ENCODE assay signal across 1 cellular context in the genomic region with DNA sequence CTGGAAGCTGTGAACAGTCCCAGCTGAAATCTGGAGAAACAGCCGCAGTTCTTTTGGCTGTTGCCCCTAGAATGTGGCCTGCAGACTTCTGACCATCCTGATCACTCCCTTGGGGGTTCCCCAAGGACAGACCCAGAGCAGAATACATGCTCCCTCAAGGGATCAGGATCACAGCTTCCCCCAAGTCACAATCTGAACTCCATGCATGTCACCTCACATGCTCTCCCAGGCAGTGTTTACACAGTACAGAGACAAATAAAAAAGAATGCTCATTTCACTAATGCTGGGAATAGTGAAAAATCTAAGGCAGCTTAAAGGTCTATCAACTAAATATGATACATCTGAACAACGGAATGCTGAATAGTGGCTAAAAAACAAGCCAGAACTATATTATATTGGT.
TF ChIP-seq lines count a peak whose summit lies in the region.

No MANE protein-coding gene starts in this region.

TF ChIP-seq in HepG2, 621 proteins besides CTCF, POLR2A, EP300 and RAD21 (continued from another document and continues in another):
- TF ChIP-seq, protein P1, sequence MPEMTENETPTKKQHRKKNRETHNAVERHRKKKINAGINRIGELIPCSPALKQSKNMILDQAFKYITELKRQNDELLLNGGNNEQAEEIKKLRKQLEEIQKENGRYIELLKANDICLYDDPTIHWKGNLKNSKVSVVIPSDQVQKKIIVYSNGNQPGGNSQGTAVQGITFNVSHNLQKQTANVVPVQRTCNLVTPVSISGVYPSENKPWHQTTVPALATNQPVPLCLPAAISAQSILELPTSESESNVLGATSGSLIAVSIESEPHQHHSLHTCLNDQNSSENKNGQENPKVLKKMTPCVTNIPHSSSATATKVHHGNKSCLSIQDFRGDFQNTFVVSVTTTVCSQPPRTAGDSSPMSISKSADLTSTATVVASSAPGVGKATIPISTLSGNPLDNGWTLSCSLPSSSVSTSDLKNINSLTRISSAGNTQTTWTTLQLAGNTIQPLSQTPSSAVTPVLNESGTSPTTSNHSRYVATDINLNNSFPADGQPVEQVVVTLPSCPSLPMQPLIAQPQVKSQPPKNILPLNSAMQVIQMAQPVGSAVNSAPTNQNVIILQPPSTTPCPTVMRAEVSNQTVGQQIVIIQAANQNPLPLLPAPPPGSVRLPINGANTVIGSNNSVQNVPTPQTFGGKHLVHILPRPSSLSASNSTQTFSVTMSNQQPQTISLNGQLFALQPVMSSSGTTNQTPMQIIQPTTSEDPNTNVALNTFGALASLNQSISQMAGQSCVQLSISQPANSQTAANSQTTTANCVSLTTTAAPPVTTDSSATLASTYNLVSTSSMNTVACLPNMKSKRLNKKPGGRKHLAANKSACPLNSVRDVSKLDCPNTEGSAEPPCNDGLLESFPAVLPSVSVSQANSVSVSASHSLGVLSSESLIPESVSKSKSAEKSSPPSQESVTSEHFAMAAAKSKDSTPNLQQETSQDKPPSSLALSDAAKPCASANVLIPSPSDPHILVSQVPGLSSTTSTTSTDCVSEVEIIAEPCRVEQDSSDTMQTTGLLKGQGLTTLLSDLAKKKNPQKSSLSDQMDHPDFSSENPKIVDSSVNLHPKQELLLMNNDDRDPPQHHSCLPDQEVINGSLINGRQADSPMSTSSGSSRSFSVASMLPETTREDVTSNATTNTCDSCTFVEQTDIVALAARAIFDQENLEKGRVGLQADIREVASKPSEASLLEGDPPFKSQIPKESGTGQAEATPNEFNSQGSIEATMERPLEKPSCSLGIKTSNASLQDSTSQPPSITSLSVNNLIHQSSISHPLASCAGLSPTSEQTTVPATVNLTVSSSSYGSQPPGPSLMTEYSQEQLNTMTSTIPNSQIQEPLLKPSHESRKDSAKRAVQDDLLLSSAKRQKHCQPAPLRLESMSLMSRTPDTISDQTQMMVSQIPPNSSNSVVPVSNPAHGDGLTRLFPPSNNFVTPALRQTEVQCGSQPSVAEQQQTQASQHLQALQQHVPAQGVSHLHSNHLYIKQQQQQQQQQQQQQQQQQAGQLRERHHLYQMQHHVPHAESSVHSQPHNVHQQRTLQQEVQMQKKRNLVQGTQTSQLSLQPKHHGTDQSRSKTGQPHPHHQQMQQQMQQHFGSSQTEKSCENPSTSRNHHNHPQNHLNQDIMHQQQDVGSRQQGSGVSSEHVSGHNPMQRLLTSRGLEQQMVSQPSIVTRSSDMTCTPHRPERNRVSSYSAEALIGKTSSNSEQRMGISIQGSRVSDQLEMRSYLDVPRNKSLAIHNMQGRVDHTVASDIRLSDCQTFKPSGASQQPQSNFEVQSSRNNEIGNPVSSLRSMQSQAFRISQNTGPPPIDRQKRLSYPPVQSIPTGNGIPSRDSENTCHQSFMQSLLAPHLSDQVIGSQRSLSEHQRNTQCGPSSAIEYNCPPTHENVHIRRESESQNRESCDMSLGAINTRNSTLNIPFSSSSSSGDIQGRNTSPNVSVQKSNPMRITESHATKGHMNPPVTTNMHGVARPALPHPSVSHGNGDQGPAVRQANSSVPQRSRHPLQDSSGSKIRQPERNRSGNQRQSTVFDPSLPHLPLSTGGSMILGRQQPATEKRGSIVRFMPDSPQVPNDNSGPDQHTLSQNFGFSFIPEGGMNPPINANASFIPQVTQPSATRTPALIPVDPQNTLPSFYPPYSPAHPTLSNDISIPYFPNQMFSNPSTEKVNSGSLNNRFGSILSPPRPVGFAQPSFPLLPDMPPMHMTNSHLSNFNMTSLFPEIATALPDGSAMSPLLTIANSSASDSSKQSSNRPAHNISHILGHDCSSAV (CRISPR knock-in tag; IDR thresholded peaks at IDR 0.05; ENCODE audit: borderline replicate concordance): no peak
- TF ChIP-seq, protein P2, sequence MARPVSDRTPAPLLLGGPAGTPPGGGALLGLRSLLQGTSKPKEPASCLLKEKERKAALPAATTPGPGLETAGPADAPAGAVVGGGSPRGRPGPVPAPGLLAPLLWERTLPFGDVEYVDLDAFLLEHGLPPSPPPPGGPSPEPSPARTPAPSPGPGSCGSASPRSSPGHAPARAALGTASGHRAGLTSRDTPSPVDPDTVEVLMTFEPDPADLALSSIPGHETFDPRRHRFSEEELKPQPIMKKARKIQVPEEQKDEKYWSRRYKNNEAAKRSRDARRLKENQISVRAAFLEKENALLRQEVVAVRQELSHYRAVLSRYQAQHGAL (CRISPR knock-in tag; IDR thresholded peaks at IDR 0.05; ENCODE audit: not compliant biosample characterization): no peak
- TF ChIP-seq RARG (CRISPR knock-in tag; IDR thresholded peaks at IDR 0.05; ENCODE audit: low read depth) (no peak), THAP11 (CRISPR knock-in tag; IDR thresholded peaks at IDR 0.05) (no peak), PAWR (CRISPR knock-in tag; IDR thresholded peaks at IDR 0.05; ENCODE audit: borderline replicate concordance) (no peak), CHD2 (IDR thresholded peaks at IDR 0.05; ENCODE audit: low read depth, low read length) (no peak), ZNF34 (CRISPR knock-in tag; IDR thresholded peaks at IDR 0.05; ENCODE audit: borderline replicate concordance) (no peak), ZNF567 (CRISPR knock-in tag; IDR thresholded peaks at IDR 0.05; ENCODE audit: borderline replicate concordance) (no peak), RBFOX2 (IDR thresholded peaks at IDR 0.05; ENCODE audit: low read depth, low read length) (no peak), YY1 (IDR thresholded peaks at IDR 0.05; ENCODE audit: insufficient read depth, insufficient replicate concordance, low read depth, low read length) (no peak), HNRNPUL1 (IDR thresholded peaks at IDR 0.05; ENCODE audit: low read depth, low read length) (no peak), ETV6 (CRISPR knock-in tag; conservative IDR thresholded peaks at IDR 0.05) (no peak), RBM39 (IDR thresholded peaks at IDR 0.05; ENCODE audit: low read depth, low read length, poor library complexity, severe bottlenecking) (no peak), SMAD9 (CRISPR knock-in tag; IDR thresholded peaks at IDR 0.05) (no peak), ZNF225 (CRISPR knock-in tag; IDR thresholded peaks at IDR 0.05) (no peak), PLRG1 (conservative IDR thresholded peaks at IDR 0.05) (no peak), EEA1 (CRISPR knock-in tag; IDR thresholded peaks at IDR 0.05; ENCODE audit: borderline replicate concordance) (no peak), DR1 (CRISPR knock-in tag; IDR thresholded peaks at IDR 0.05) (no peak), NR2F2 (IDR thresholded peaks at IDR 0.05; ENCODE audit: borderline replicate concordance, low read depth) (no peak), ZNF335 (CRISPR knock-in tag; IDR thresholded peaks at IDR 0.05) (no peak), KDM2A (CRISPR knock-in tag; IDR thresholded peaks at IDR 0.05; ENCODE audit: borderline replicate concordance, low read depth) (no peak), ATF7 (IDR thresholded peaks at IDR 0.05) (no peak), ATF7 (CRISPR knock-in tag; IDR thresholded peaks at IDR 0.05) (no peak), ARID2 (CRISPR knock-in tag; IDR thresholded peaks at IDR 0.05; ENCODE audit: borderline replicate concordance) (no peak), NCOA1 (CRISPR knock-in tag; IDR thresholded peaks at IDR 0.05) (no peak), NFYB (CRISPR knock-in tag; IDR thresholded peaks at IDR 0.05) (no peak), ZKSCAN1 (IDR thresholded peaks at IDR 0.05; ENCODE audit: low read length) (no peak), GPN1 (CRISPR knock-in tag; IDR thresholded peaks at IDR 0.05; ENCODE audit: borderline replicate concordance) (no peak), HDAC6 (IDR thresholded peaks at IDR 0.05; ENCODE audit: low read depth, low read length) (no peak), IRX3 (CRISPR knock-in tag; IDR thresholded peaks at IDR 0.05; ENCODE audit: borderline replicate concordance, low read depth) (no peak), GTF3A (CRISPR knock-in tag; conservative IDR thresholded peaks at IDR 0.05) (no peak), ZNF605 (CRISPR knock-in tag; IDR thresholded peaks at IDR 0.05) (no peak), ZNF235 (CRISPR knock-in tag; IDR thresholded peaks at IDR 0.05; ENCODE audit: borderline replicate concordance) (no peak), DMAP1 (CRISPR knock-in tag; IDR thresholded peaks at IDR 0.05) (no peak), MZF1 (CRISPR knock-in tag; IDR thresholded peaks at IDR 0.05; ENCODE audit: borderline replicate concordance) (no peak), MIXL1 (CRISPR knock-in tag; IDR thresholded peaks at IDR 0.05) (0 out of 2 replicates have a peak, but pooled peaks have one; percentile 18), ZSCAN12 (CRISPR knock-in tag; IDR thresholded peaks at IDR 0.05) (no peak), ZSCAN9 (CRISPR knock-in tag; IDR thresholded peaks at IDR 0.05; ENCODE audit: borderline replicate concordance) (0 out of 2 replicates have a peak, but pooled peaks have one; percentile 14)
- TF ChIP-seq, protein P3, sequence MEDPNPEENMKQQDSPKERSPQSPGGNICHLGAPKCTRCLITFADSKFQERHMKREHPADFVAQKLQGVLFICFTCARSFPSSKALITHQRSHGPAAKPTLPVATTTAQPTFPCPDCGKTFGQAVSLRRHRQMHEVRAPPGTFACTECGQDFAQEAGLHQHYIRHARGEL (CRISPR knock-in tag; IDR thresholded peaks at IDR 0.05): no peak
- TF ChIP-seq, protein P4, sequence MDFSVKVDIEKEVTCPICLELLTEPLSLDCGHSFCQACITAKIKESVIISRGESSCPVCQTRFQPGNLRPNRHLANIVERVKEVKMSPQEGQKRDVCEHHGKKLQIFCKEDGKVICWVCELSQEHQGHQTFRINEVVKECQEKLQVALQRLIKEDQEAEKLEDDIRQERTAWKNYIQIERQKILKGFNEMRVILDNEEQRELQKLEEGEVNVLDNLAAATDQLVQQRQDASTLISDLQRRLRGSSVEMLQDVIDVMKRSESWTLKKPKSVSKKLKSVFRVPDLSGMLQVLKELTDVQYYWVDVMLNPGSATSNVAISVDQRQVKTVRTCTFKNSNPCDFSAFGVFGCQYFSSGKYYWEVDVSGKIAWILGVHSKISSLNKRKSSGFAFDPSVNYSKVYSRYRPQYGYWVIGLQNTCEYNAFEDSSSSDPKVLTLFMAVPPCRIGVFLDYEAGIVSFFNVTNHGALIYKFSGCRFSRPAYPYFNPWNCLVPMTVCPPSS (IDR thresholded peaks at IDR 0.05): no peak
- TF ChIP-seq, protein P5, sequence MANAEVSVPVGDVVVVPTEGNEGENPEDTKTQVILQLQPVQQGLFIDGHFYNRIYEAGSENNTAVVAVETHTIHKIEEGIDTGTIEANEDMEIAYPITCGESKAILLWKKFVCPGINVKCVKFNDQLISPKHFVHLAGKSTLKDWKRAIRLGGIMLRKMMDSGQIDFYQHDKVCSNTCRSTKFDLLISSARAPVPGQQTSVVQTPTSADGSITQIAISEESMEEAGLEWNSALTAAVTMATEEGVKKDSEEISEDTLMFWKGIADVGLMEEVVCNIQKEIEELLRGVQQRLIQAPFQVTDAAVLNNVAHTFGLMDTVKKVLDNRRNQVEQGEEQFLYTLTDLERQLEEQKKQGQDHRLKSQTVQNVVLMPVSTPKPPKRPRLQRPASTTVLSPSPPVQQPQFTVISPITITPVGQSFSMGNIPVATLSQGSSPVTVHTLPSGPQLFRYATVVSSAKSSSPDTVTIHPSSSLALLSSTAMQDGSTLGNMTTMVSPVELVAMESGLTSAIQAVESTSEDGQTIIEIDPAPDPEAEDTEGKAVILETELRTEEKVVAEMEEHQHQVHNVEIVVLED (CRISPR knock-in tag; IDR thresholded peaks at IDR 0.05; ENCODE audit: borderline replicate concordance): no peak
- TF ChIP-seq, protein P6, sequence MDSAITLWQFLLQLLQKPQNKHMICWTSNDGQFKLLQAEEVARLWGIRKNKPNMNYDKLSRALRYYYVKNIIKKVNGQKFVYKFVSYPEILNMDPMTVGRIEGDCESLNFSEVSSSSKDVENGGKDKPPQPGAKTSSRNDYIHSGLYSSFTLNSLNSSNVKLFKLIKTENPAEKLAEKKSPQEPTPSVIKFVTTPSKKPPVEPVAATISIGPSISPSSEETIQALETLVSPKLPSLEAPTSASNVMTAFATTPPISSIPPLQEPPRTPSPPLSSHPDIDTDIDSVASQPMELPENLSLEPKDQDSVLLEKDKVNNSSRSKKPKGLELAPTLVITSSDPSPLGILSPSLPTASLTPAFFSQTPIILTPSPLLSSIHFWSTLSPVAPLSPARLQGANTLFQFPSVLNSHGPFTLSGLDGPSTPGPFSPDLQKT (CRISPR knock-in tag; IDR thresholded peaks at IDR 0.05; ENCODE audit: borderline replicate concordance): no peak
- TF ChIP-seq, protein P7, sequence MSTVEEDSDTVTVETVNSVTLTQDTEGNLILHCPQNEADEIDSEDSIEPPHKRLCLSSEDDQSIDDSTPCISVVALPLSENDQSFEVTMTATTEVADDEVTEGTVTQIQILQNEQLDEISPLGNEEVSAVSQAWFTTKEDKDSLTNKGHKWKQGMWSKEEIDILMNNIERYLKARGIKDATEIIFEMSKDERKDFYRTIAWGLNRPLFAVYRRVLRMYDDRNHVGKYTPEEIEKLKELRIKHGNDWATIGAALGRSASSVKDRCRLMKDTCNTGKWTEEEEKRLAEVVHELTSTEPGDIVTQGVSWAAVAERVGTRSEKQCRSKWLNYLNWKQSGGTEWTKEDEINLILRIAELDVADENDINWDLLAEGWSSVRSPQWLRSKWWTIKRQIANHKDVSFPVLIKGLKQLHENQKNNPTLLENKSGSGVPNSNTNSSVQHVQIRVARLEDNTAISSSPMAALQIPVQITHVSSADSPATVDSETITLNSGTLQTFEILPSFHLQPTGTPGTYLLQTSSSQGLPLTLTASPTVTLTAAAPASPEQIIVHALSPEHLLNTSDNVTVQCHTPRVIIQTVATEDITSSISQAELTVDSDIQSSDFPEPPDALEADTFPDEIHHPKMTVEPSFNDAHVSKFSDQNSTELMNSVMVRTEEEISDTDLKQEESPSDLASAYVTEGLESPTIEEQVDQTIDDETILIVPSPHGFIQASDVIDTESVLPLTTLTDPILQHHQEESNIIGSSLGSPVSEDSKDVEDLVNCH (CRISPR knock-in tag; IDR thresholded peaks at IDR 0.05): no peak
